ENCODE assay signal across 8 cellular contexts in genomic region chr13:38349386-38350113, GRCh38. TPM values are rescaled to one million over a fixed set of nuclear protein-coding genes. Genes with fewer than 3 reads are reported as not detected.
DNase-seq lines count a peak whose midpoint lies in the region; ATAC-seq and TF ChIP-seq lines count a peak whose summit lies in the region.

Gene UFM1 (plus strand): TSS chr13:38349851. CDS start chr13:38349920, 69 bp downstream.

- peak within 1 kb of the TSS; percentile 89 for H3K4me3 Mint-ChIP-seq in progenitor cell of endocrine pancreas (ENCODE audit: low read depth)

- intact Hi-C loops in left ventricle myocardium inferior (cut with micrococcal nuclease) = no loop called here

- peaks cover 6% of the 10 kb centered on the region for H3K36me3 ChIP-seq in left ventricle myocardium inferior

- H3K4me1 Mint-ChIP-seq in progenitor cell of endocrine pancreas (ENCODE audit: low read depth) = peaks cover 17% of the 10 kb centered on the region

- H3K4me3 ChIP-seq in left ventricle myocardium inferior = peak within 1 kb of the TSS; percentile 85

- peak within 1 kb of the TSS; percentile 97 for H3K27ac Mint-ChIP-seq in progenitor cell of endocrine pancreas

- H3K27ac ChIP-seq in angular gyrus (ENCODE audit: low read depth, low read length) (peak within 1 kb of the TSS; percentile 67), left ventricle myocardium inferior (replicated peaks) (peak within 1 kb of the TSS; percentile 92)

- ATAC-seq in GM18498 (IDR thresholded peaks at IDR 0.05; ENCODE audit: unreplicated experiment) (peak; percentile 97), HG02938 (IDR thresholded peaks at IDR 0.05; ENCODE audit: unreplicated experiment) (peak; percentile 93)

- TF ChIP-seq CTCF in left ventricle myocardium inferior (IDR thresholded peaks at IDR 0.05; ENCODE audit: borderline replicate concordance) (no peak), progenitor cell of endocrine pancreas (IDR thresholded peaks at IDR 0.05; ENCODE audit: unreplicated experiment) (no peak)

- no peaks in the 10 kb centered on the region for H3K27me3 ChIP-seq in left ventricle myocardium inferior (ENCODE audit: low read depth)

- H3K4me1 ChIP-seq in left ventricle myocardium inferior = peaks cover 57% of the 10 kb centered on the region

- H3K27me3 Mint-ChIP-seq in progenitor cell of endocrine pancreas = no peaks in the 10 kb centered on the region

- peaks cover 5% of the 10 kb centered on the region for H3K36me3 Mint-ChIP-seq in progenitor cell of endocrine pancreas (ENCODE audit: insufficient read depth)

- H3K9me3 ChIP-seq in left ventricle myocardium inferior (replicated peaks) = no peaks in the 10 kb centered on the region

- no peaks in the 10 kb centered on the region for H3K9me3 Mint-ChIP-seq in progenitor cell of endocrine pancreas (ENCODE audit: low read depth)

- DNase-seq in NCI-H187 (lab: John Stamatoyannopoulos, UW) (peak; percentile 80 to 82), T-helper 2 cell (peak; percentile 68 to 96 (median 82)), left ventricle myocardium inferior (peak; percentile 90), progenitor cell of endocrine pancreas (ENCODE audit: low spot score, unreplicated experiment) (peak; percentile 67), ureter (ENCODE audit: low spot score) (peak; percentile 93)

RNA-seq across cellular contexts. Expression of gene UFM1, which starts in this region (rescaled TPM):
- total RNA-seq in left ventricle myocardium inferior (26.1 TPM), progenitor cell of endocrine pancreas (51.2 and 53.4 TPM in 2 replicates), ureter (56.9 TPM)

Comparison
In these comparisons a context has a peak if more than half of its experiments do, and no peak if none do; other contexts are left out.
1. Peak in every context shown above with its lines: DNase-seq, ATAC-seq, H3K4me3 ChIP-seq and H3K27ac ChIP-seq.